In genomic region chr12:95959107-95959506, GRCh38 we compare ENCODE assay signal across 9 cellular contexts. TPM values are rescaled to one million over a fixed set of nuclear protein-coding genes. Genes with fewer than 3 reads are reported as not detected.
DNase-seq lines count a peak whose midpoint lies in the region; ATAC-seq and TF ChIP-seq lines count a peak whose summit lies in the region.
"Had no signal": no experiment of that assay in that cellular context is flagged by ENCODE, and none has a peak within 500 bp of the region (broad histone marks: within the 10 kb centered on the region; RNA-seq: fewer than 3 reads in every experiment).

No MANE protein-coding gene starts in this region.

- in situ Hi-C loops in T47D (cut with HindIII; ENCODE audit: low pct_unique_long_range_greater_than_20kb, low sequenced_read_pairs): no loop called here

- DNase-seq in left ventricle myocardium inferior (no peak), left ventricle myocardium superior (no peak), NCI-H1694 (lab: John Stamatoyannopoulos, UW) (peak; percentile 20), T47D (ENCODE audit: low read depth in 1 of 2, low spot score in 1 of 2) (peak; percentile 74 to 75), NCI-H446 treated with DMSO at 0.1 percent for 48 hours (lab: John Stamatoyannopoulos, UW) (no peak), epidermal melanocyte (ENCODE audit: insufficient read length, low spot score) (no peak), amniotic stem cell (lab: John Stamatoyannopoulos, UW) (no peak)

- ATAC-seq in left ventricle myocardium superior (no peak), HG02678 (IDR thresholded peaks at IDR 0.05; ENCODE audit: unreplicated experiment) (no peak)

- H3K27me3 ChIP-seq in left ventricle myocardium inferior (ENCODE audit: low read depth): peaks cover 6% of the 10 kb centered on the region

- intact Hi-C loops in left ventricle myocardium inferior (cut with micrococcal nuclease) (no loop called here), left ventricle myocardium superior (cut with micrococcal nuclease) (no loop called here)

- no peak overlapping the region for H3K4me3 ChIP-seq in left ventricle myocardium inferior

- H3K4me1 ChIP-seq in left ventricle myocardium inferior: no peaks in the 10 kb centered on the region

- no peaks in the 10 kb centered on the region for H3K9me3 ChIP-seq in left ventricle myocardium inferior (replicated peaks)

- H3K27ac ChIP-seq in left ventricle myocardium inferior (replicated peaks): no peak overlapping the region

- no peaks in the 10 kb centered on the region for H3K36me3 ChIP-seq in left ventricle myocardium inferior

- TF ChIP-seq CTCF in left ventricle myocardium inferior (IDR thresholded peaks at IDR 0.05; ENCODE audit: borderline replicate concordance): peak; percentile 28

RNA-seq across cellular contexts. Expression of gene AMDHD1, which starts 16.0 kb away (rescaled TPM):
- total RNA-seq in left ventricle myocardium inferior (0.47 TPM), left ventricle myocardium superior (0.35 TPM)

RNA-seq across cellular contexts. Expression of gene CCDC38, which starts 16.7 kb away (rescaled TPM):
- total RNA-seq in left ventricle myocardium inferior: 0.22 TPM
- total RNA-seq in left ventricle myocardium superior: 0.15 TPM
- total RNA-seq: G401 had no signal

RNA-seq across cellular contexts. Expression of gene HAL, which starts 37.0 kb away (rescaled TPM):
- total RNA-seq in left ventricle myocardium inferior: not detected
- total RNA-seq in left ventricle myocardium superior: 0.27 TPM
- total RNA-seq: G401 had no signal

Comparison
In these comparisons a context has a peak if more than half of its experiments do, and no peak if none do; other contexts are left out.
1. DNase-seq: peak in NCI-H1694 (single experiment) and T47D (2 of 2); none in left ventricle myocardium inferior (single experiment), left ventricle myocardium superior (single experiment), NCI-H446 treated with DMSO at 0.1 percent for 48 hours (single experiment), epidermal melanocyte (single experiment) and amniotic stem cell (single experiment).